Comparison of ENCODE assay signal across 23 cellular contexts in the genomic region with DNA sequence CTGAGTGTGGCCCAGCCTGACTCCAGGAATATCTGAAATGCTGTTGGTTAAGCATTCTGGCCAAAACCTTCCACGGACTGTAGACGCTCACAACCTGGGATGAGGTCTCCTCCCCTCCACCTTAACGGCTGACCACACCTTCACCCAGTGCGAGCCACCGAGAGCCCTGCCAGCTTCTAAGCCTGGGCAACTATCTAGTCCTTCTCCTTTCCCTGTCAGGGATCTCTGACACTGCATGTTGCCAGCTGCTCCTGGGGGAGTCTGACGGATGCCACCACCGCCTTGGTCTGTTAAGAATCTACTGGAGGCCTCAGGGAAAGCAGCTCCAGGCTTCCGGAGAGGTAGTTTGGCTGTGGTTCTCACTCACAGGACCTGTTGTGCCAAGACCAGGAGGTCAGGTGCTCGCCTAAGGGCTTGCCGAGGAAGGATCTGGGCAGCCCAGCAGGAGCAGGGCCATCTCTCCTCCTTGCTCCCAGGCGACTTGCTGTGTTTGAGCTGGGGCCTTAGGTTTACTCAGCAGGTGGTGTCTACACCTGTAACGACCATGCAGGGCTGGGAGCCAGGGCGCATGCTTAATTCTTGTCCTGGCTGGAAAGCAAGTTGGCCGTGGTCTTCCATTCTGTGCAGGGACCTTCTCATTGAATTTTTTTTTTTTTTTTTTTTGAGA.
DNase-seq lines count a peak whose midpoint lies in the region; ATAC-seq and TF ChIP-seq lines count a peak whose summit lies in the region.
"Had no signal": no experiment of that assay in that cellular context is flagged by ENCODE, and none has a peak within 500 bp of the region (broad histone marks: within the 10 kb centered on the region; RNA-seq: fewer than 3 reads in every experiment).

No MANE protein-coding gene starts in this region.

- H3K4me1 Mint-ChIP-seq in endodermal cell: peaks cover 28% of the 10 kb centered on the region
- H3K4me1 Mint-ChIP-seq: B cell; CD14-positive monocyte; CD8-positive, alpha-beta memory T cell had no signal

- CTCF ChIA-PET in mammary epithelial cell (lab: Charles Lee; ENCODE audit: low non-redundant PET): no interaction called here

- no peak overlapping the region for H3K27ac ChIP-seq in mammary epithelial cell (ENCODE audit: insufficient read depth, low read depth, low read length)
- H3K27ac ChIP-seq in endodermal cell (ENCODE audit: low read depth, low read length): no peak overlapping the region
- no peak overlapping the region for H3K27ac ChIP-seq in osteoblast (ENCODE audit: low read depth, low read length)
- H3K27ac ChIP-seq: 22Rv1, SJCRH30 had no signal

- dilution Hi-C loops in mammary epithelial cell (cut with HindIII; ENCODE audit: low sequenced_read_pairs): no loop called here

- H4K20me1 ChIP-seq in mammary epithelial cell (ENCODE audit: insufficient read depth, low read length): no peaks in the 10 kb centered on the region
- no peaks in the 10 kb centered on the region for H4K20me1 ChIP-seq in osteoblast (ENCODE audit: insufficient read depth, low read length)

- no peak overlapping the region for H3K4me3 Mint-ChIP-seq in endodermal cell
- H3K4me3 Mint-ChIP-seq: B cell; CD14-positive monocyte; CD8-positive, alpha-beta memory T cell had no signal

- H3K36me3 ChIP-seq in mammary epithelial cell (ENCODE audit: insufficient read depth, low read length): no peaks in the 10 kb centered on the region
- no peaks in the 10 kb centered on the region for H3K36me3 ChIP-seq in endodermal cell (ENCODE audit: control insufficient read depth, insufficient read depth, low read length)
- no peaks in the 10 kb centered on the region for H3K36me3 ChIP-seq in osteoblast (ENCODE audit: insufficient read depth, low read length)
- H3K36me3 ChIP-seq: MG63, SJCRH30 had no signal

- H3K27me3 ChIP-seq in mammary epithelial cell (ENCODE audit: insufficient read depth, low read length): no peaks in the 10 kb centered on the region
- H3K27me3 ChIP-seq in endodermal cell (ENCODE audit: control insufficient read depth, insufficient read depth, low read length, poor library complexity, severe bottlenecking): no peaks in the 10 kb centered on the region
- H3K27me3 ChIP-seq in osteoblast (ENCODE audit: insufficient read depth, low read length): no peaks in the 10 kb centered on the region
- H3K27me3 ChIP-seq: MG63, SJCRH30 had no signal

- intact Hi-C loops in mammary epithelial cell (cut with micrococcal nuclease): no loop called here

- H3K9me3 ChIP-seq in mammary epithelial cell (replicated peaks; ENCODE audit: insufficient read depth, low read length) (no peaks in the 10 kb centered on the region), endodermal cell (ENCODE audit: control insufficient read depth, low read length) (no peaks in the 10 kb centered on the region), osteoblast (ENCODE audit: low read depth, low read length) (no peaks in the 10 kb centered on the region)
- H3K9me3 ChIP-seq: MG63, SJCRH30 had no signal

- in situ Hi-C loops in T47D (cut with HindIII; ENCODE audit: low pct_unique_long_range_greater_than_20kb, low sequenced_read_pairs) (no loop called here), mammary epithelial cell (cut with MboI; ENCODE audit: low sequenced_read_pairs in 2 of 2) (no loop called here)

- H3K9me3 Mint-ChIP-seq in endodermal cell: no peaks in the 10 kb centered on the region
- H3K9me3 Mint-ChIP-seq: CD8-positive, alpha-beta memory T cell had no signal

- BruUV-seq in mammary epithelial cell (replicated peaks; lab: Mats Ljungman, UMichigan): no TSS peak

- no peak overlapping the region for H3K9ac ChIP-seq in mammary epithelial cell (ENCODE audit: insufficient read depth, low read length)
- no peak overlapping the region for H3K9ac ChIP-seq in endodermal cell (ENCODE audit: extremely low read depth, low read length, poor library complexity, severe bottlenecking)

- TF ChIP-seq CTCF in mammary epithelial cell (conservative IDR thresholded peaks at IDR 0.05 in 1 of 2, IDR thresholded peaks at IDR 0.05 in 1 of 2; ENCODE audit: extremely low read depth in 1 of 2, insufficient read depth in 1 of 2, low read depth in 1 of 2, low read length in 2 of 2): no peak
- TF ChIP-seq CTCF in endodermal cell (conservative IDR thresholded peaks at IDR 0.05): no peak
- no peak for TF ChIP-seq CTCF in osteoblast (IDR thresholded peaks at IDR 0.05; ENCODE audit: extremely low read depth, low read depth, low read length)

- no peak overlapping the region for H3K27ac Mint-ChIP-seq in endodermal cell
- H3K27ac Mint-ChIP-seq: B cell; CD14-positive monocyte; CD8-positive, alpha-beta memory T cell had no signal

- DNase-seq in T47D (ENCODE audit: low read depth in 1 of 2, low spot score in 1 of 2) (peak; percentile 51 to 80), mammary epithelial cell (no peak), NCI-H146 treated with DMSO at 0.1 percent for 48 hours (lab: John Stamatoyannopoulos, UW; ENCODE audit: unreplicated experiment) (peak; percentile 66), endodermal cell (peak; percentile 65), osteoblast (ENCODE audit: insufficient read length, low spot score, missing footprints) (peak; percentile 71)
- DNase-seq in stimulated activated CD4-positive, alpha-beta T cell treated with anti-CD3 and anti-CD28 coated beads, Interleukin-2, amount 100 ng/mL, for 24 hours: no peak
- DNase-seq: CD8-positive, alpha-beta memory T cell; DMS79 treated with DMSO at 0.1 percent for 48 hours; GF-D8; H7; MG63; NCI-H187; NCI-H2171 treated with DMSO at 0.1 percent for 48 hours; NCI-H345; NCI-H510A treated with DMSO at 0.1 percent for 48 hours; SJCRH30 had no signal

- ATAC-seq in HG02678 (IDR thresholded peaks at IDR 0.05; ENCODE audit: unreplicated experiment) (no peak), HG03045 (IDR thresholded peaks at IDR 0.05; ENCODE audit: unreplicated experiment) (no peak)
- ATAC-seq: K562, SK-N-SH treated with all-trans-retinoic acid at 6 μM for 48 hours had no signal

- H3K4me3 ChIP-seq in mammary epithelial cell (replicated peaks in 1 of 3; ENCODE audit: insufficient read depth in 1 of 3, low read depth in 2 of 3, low read length in 3 of 3): no peak overlapping the region
- no peak overlapping the region for H3K4me3 ChIP-seq in endodermal cell (ENCODE audit: low read length)
- H3K4me3 ChIP-seq in osteoblast (ENCODE audit: insufficient read depth, low read length): no peak overlapping the region
- H3K4me3 ChIP-seq: K562, MG63, SJCRH30 had no signal

- H2AFZ ChIP-seq in mammary epithelial cell (ENCODE audit: low read depth, low read length): no peak overlapping the region
- H2AFZ ChIP-seq in osteoblast (ENCODE audit: low read length): no peak overlapping the region

- H3K4me1 ChIP-seq in mammary epithelial cell (ENCODE audit: insufficient read depth, low read length): no peaks in the 10 kb centered on the region
- H3K4me1 ChIP-seq in endodermal cell (ENCODE audit: control insufficient read depth, insufficient read depth, low read length): no peaks in the 10 kb centered on the region
- H3K4me1 ChIP-seq in osteoblast (ENCODE audit: insufficient read depth, low read length): no peaks in the 10 kb centered on the region

- H3K36me3 Mint-ChIP-seq in endodermal cell (ENCODE audit: low read depth): peaks cover 4% of the 10 kb centered on the region
- H3K36me3 Mint-ChIP-seq: CD14-positive monocyte; CD8-positive, alpha-beta memory T cell had no signal

- H3K27me3 Mint-ChIP-seq in endodermal cell (ENCODE audit: insufficient read depth): peaks cover 2% of the 10 kb centered on the region

- no peak overlapping the region for H3K4me2 ChIP-seq in mammary epithelial cell (ENCODE audit: insufficient read depth, low read depth, low read length)
- no peak overlapping the region for H3K4me2 ChIP-seq in osteoblast (ENCODE audit: insufficient read depth, low read length)

- no peaks in the 10 kb centered on the region for H3K79me2 ChIP-seq in mammary epithelial cell (ENCODE audit: insufficient read depth, low read length)
- no peaks in the 10 kb centered on the region for H3K79me2 ChIP-seq in osteoblast (ENCODE audit: insufficient read depth, low read length)

- whole genome bisulfite sequencing in mammary epithelial cell (ENCODE audit: low coverage, missing lambda C conversion rate): 60% methylated on average over 13 of the region's 14 CpGs
- WGBS in endodermal cell (ENCODE audit: insufficient coverage in 1 of 2, insufficient read length in 1 of 2), 2 experiments: 87 to 94% methylated on average over 12 to 14 of the region's 14 CpGs

Comparison
In these comparisons a context has a peak if more than half of its experiments do, and no peak if none do; other contexts are left out.
1. DNase-seq: peak in T47D (2 of 2), NCI-H146 treated with DMSO at 0.1 percent for 48 hours (single experiment), endodermal cell (single experiment) and osteoblast (single experiment); none in mammary epithelial cell (single experiment) and stimulated activated CD4-positive, alpha-beta T cell treated with anti-CD3 and anti-CD28 coated beads, Interleukin-2, amount 100 ng/mL, for 24 hours (0 of 2).